8 cellular contexts compared by ENCODE assay signal in genomic region chr4:30380404-30380998, GRCh38.
A peak's percentile ranks its signal among the peaks of the same experiment; 100 is the strongest.
DNase-seq lines count a peak whose midpoint lies in the region; ATAC-seq and TF ChIP-seq lines count a peak whose summit lies in the region.

No MANE protein-coding gene starts in this region.

- H3K4me1 ChIP-seq in esophagus muscularis mucosa (no peaks in the 10 kb centered on the region), psoas muscle (no peaks in the 10 kb centered on the region), aorta (ENCODE audit: control insufficient read depth in 1 of 2, insufficient read depth in 2 of 2, low read length in 2 of 2) (no peaks in the 10 kb centered on the region)

- CTCF ChIA-PET in RWPE1 (lab: Yijun Ruan, JAX): no interaction called here

- DNase-seq in EH (ENCODE audit: low read depth) (peak; percentile 7), HuH-7.5 (ENCODE audit: low spot score) (peak; percentile 11), RWPE1 (ENCODE audit: low spot score) (peak; percentile 8), esophagus muscularis mucosa (ENCODE audit: extremely low spot score) (no peak), psoas muscle (no peak), aorta (no peak), NCI-H774 (lab: John Stamatoyannopoulos, UW) (no peak)

- no peaks in the 10 kb centered on the region for H3K27me3 ChIP-seq in esophagus muscularis mucosa
- H3K27me3 ChIP-seq in psoas muscle (ENCODE audit: insufficient read depth in 3 of 3, low read length in 2 of 3): no peaks in the 10 kb centered on the region
- no peaks in the 10 kb centered on the region for H3K27me3 ChIP-seq in aorta (ENCODE audit: control insufficient read depth in 1 of 2, insufficient read depth in 2 of 2, low read length in 1 of 2)

- WGBS in esophagus muscularis mucosa: 64% methylated on average over 6 of the region's 6 CpGs
- WGBS in psoas muscle, 3 donors: 64 to 71% (median 66%) methylated on average over 6 of the region's 6 CpGs
- 47 to 55% methylated on average over 6 of the region's 6 CpGs for WGBS in aorta, 2 donors

- TF ChIP-seq POLR2A in esophagus muscularis mucosa (IDR thresholded peaks at IDR 0.05; ENCODE audit: low read depth): no peak

- POLR2A ChIA-PET in RWPE1 (lab: Yijun Ruan, JAX; ENCODE audit: low non-redundant PET): no interaction called here

- H3K4me3 ChIP-seq in esophagus muscularis mucosa (no peak overlapping the region), psoas muscle (no peak overlapping the region), aorta (ENCODE audit: low read length in 2 of 2) (no peak overlapping the region)

- intact Hi-C loops in esophagus muscularis mucosa (cut with DNase I): no loop called here
- intact Hi-C loops in psoas muscle (cut with DNase I): no loop called here
- intact Hi-C loops in aorta (cut with DNase I): no loop called here

- ATAC-seq in GM19468 (IDR thresholded peaks at IDR 0.05; ENCODE audit: extremely low read depth, unreplicated experiment) (peak; percentile 91), psoas muscle (no peak), aorta (ENCODE audit: low FRiP score) (no peak)

- H3K9me3 ChIP-seq in esophagus muscularis mucosa (no peaks in the 10 kb centered on the region), psoas muscle (no peaks in the 10 kb centered on the region), aorta (ENCODE audit: control insufficient read depth, low read length) (no peaks in the 10 kb centered on the region)

- TF ChIP-seq CTCF in RWPE1 (conservative IDR thresholded peaks at IDR 0.05; ENCODE audit: low read depth) (peak; percentile 82), esophagus muscularis mucosa (IDR thresholded peaks at IDR 0.05) (peak; percentile 9 to 71 (median 30)), psoas muscle (IDR thresholded peaks at IDR 0.05) (peak; percentile 23)

- H3K27ac ChIP-seq in RWPE1 (no peak overlapping the region), esophagus muscularis mucosa (replicated peaks in 1 of 4) (no peak overlapping the region), psoas muscle (no peak overlapping the region), aorta (ENCODE audit: low read depth in 1 of 2, low read length in 2 of 2) (no peak overlapping the region)

- no peak for TF ChIP-seq EP300 in esophagus muscularis mucosa (IDR thresholded peaks at IDR 0.05)

- H3K36me3 ChIP-seq in esophagus muscularis mucosa (no peaks in the 10 kb centered on the region), psoas muscle (ENCODE audit: insufficient read depth in 1 of 2, low read depth in 1 of 2) (no peaks in the 10 kb centered on the region), aorta (ENCODE audit: control insufficient read depth in 1 of 2, insufficient read depth in 2 of 2, low read length in 1 of 2) (no peaks in the 10 kb centered on the region)

Comparison
In these comparisons a context has a peak if more than half of its experiments do, and no peak if none do; other contexts are left out.
1. DNase-seq: peak in EH (single experiment), HuH-7.5 (single experiment) and RWPE1 (single experiment); none in esophagus muscularis mucosa (single experiment), psoas muscle (0 of 2), aorta (0 of 2) and NCI-H774 (single experiment).
2. CTCF ChIP-seq: peak in every context shown above with its lines; median percentile 82 in RWPE1; 30 in esophagus muscularis mucosa; 23 in psoas muscle.